Comparison of ENCODE assay signal across 14 cellular contexts in the genomic region with DNA sequence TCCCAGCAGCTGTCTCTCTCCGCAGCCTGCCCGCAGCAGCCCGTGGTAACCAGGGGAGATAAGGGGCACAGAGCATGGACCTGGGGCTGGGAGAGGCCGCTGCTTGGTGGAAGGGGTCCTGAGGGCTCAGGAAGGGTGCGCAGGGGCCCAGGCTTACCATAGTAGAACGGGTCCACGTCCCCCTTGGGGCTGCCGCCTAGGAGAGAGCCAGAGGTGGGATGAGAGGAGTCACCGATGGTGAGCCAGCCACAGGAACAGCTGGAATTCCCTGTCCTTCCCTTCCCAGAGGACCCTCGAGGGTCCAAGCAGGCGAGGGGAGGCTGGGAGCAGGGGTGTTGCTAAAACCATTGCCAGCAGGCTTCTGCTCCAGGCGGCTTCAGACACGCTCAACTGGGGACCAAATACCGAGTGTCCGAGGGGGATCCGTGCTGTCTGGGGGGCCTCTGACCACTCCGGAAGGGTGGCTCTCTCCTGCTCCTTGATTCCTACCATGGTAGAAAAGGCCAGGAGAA. TPM values are rescaled to one million over a fixed set of nuclear protein-coding genes. Genes with fewer than 3 reads are reported as not detected.
DNase-seq lines count a peak whose midpoint lies in the region; ATAC-seq, FAIRE-seq and TF ChIP-seq lines count a peak whose summit lies in the region.
"Had no signal": no experiment of that assay in that cellular context is flagged by ENCODE, and none has a peak within 500 bp of the region (broad histone marks: within the 10 kb centered on the region; RNA-seq: fewer than 3 reads in every experiment).

No MANE protein-coding gene starts in this region.

- no peaks in the 10 kb centered on the region for H3K27me3 Mint-ChIP-seq in activated CD8-positive, alpha-beta T cell treated with anti-CD3 and anti-CD28 coated beads, Interleukin-2, amount 10 ng/mL, durations not matched to agents 7 days and 5 days (ENCODE audit: low read depth)

- TF ChIP-seq CTCF in kidney (IDR thresholded peaks at IDR 0.05; ENCODE audit: borderline replicate concordance, extremely low read depth, insufficient read depth) (no peak), stomach (IDR thresholded peaks at IDR 0.05) (no peak)

- TF ChIP-seq POLR2A in stomach (IDR thresholded peaks at IDR 0.05): no peak

- peaks cover 41 to 50% of the 10 kb centered on the region in 2 donors for H3K4me1 ChIP-seq in kidney (ENCODE audit: control insufficient read depth in 1 of 2, insufficient read depth in 1 of 2, low read depth in 1 of 2, low read length in 2 of 2)
- peaks cover 4 to 56% (median 36%) of the 10 kb centered on the region in 4 donors for H3K4me1 ChIP-seq in stomach

- DNase-seq in activated effector memory CD4-positive, alpha-beta T cell treated with anti-CD3 and anti-CD28 coated beads, Interleukin-2, amount 50 U/mL, for 16 hours: peak; percentile 54
- DNase-seq in activated effector memory CD4-positive, alpha-beta T cell treated with Interleukin-2 at 50 U/mL for 16 hours: no peak
- DNase-seq in activated CD8-positive, alpha-beta T cell treated with anti-CD3 and anti-CD28 coated beads, Interleukin-2, amount 10 ng/mL, durations not matched to agents 7 days and 5 days: no peak
- DNase-seq in kidney (peak; percentile 63), stomach (no peak), retina (no peak), EL (no peak)
- DNase-seq: NCI-H1930 had no signal

- H3K4me3 ChIP-seq in kidney (ENCODE audit: low read length in 2 of 2) (peak overlapping the region; percentile 74 to 78), stomach (no peak overlapping the region)

- POLR2A ChIA-PET in activated CD8-positive, alpha-beta T cell treated with anti-CD3 and anti-CD28 coated beads, Interleukin-2, amount 10 ng/mL, durations not matched to agents 7 days and 5 days (lab: Charles Lee): interaction anchor here (0.9 to 5.3 kb wide), 10 partner anchors 13 to 230 kb away, joined by 3 to 28 read pairs (median 5); a partner anchor contains a TSS

- no peaks in the 10 kb centered on the region for H3K9me3 ChIP-seq in kidney (ENCODE audit: control insufficient read depth in 1 of 2, low read length in 2 of 2)
- H3K9me3 ChIP-seq in stomach: no peaks in the 10 kb centered on the region
- H3K9me3 ChIP-seq: Caco-2 had no signal

- no peaks in the 10 kb centered on the region for H3K9me3 Mint-ChIP-seq in activated CD8-positive, alpha-beta T cell treated with anti-CD3 and anti-CD28 coated beads, Interleukin-2, amount 10 ng/mL, durations not matched to agents 7 days and 5 days (ENCODE audit: insufficient read depth)

- no peak for TF ChIP-seq EP300 in stomach (IDR thresholded peaks at IDR 0.05)

- H3K4me1 Mint-ChIP-seq in activated CD8-positive, alpha-beta T cell treated with anti-CD3 and anti-CD28 coated beads, Interleukin-2, amount 10 ng/mL, durations not matched to agents 7 days and 5 days (ENCODE audit: low read depth): peaks cover 82% of the 10 kb centered on the region

- no peaks in the 10 kb centered on the region for H3K36me3 Mint-ChIP-seq in activated CD8-positive, alpha-beta T cell treated with anti-CD3 and anti-CD28 coated beads, Interleukin-2, amount 10 ng/mL, durations not matched to agents 7 days and 5 days (ENCODE audit: low read depth)

- intact Hi-C loops in kidney (cut with DNase I): no loop called here
- intact Hi-C loops in stomach (cut with DNase I; ENCODE audit: low total_unique reads): no loop called here

- H3K27me3 ChIP-seq in stomach: peaks cover 0 to 21% (median 0%) of the 10 kb centered on the region in 3 donors

- H3K27ac ChIP-seq in kidney (ENCODE audit: low read depth in 2 of 2, low read length in 2 of 2) (peak overlapping the region; percentile 98), stomach (peak overlapping the region in 3 of 5 donors; percentile 77 to 85 (median 84))
- H3K27ac ChIP-seq: RWPE1 had no signal

- CTCF ChIA-PET in activated CD8-positive, alpha-beta T cell treated with anti-CD3 and anti-CD28 coated beads, Interleukin-2, amount 10 ng/mL, durations not matched to agents 7 days and 5 days (lab: Charles Lee): interaction anchor here (0.7 to 12.4 kb wide), 25 partner anchors 8 to 349 kb away, joined by 3 to 436 read pairs (median 8); a partner anchor contains a TSS

- WGBS in stomach, 5 donors: 78 to 85% (median 83%) methylated on average over 12 to 17 of the region's 17 CpGs

- peaks cover 2 to 24% of the 10 kb centered on the region in 2 donors for H3K36me3 ChIP-seq in kidney (ENCODE audit: control insufficient read depth in 1 of 2, insufficient read depth in 2 of 2, low read length in 2 of 2)
- no peaks in the 10 kb centered on the region for H3K36me3 ChIP-seq in stomach

- no peak for ATAC-seq in activated CD8-positive, alpha-beta T cell treated with anti-CD3 and anti-CD28 coated beads, Interleukin-2, amount 10 ng/mL, durations not matched to agents 7 days and 5 days
- ATAC-seq in HG02840 (IDR thresholded peaks at IDR 0.05; ENCODE audit: low FRiP score, unreplicated experiment): no peak

- peak overlapping the region; percentile 91 for H3K27ac Mint-ChIP-seq in activated CD8-positive, alpha-beta T cell treated with anti-CD3 and anti-CD28 coated beads, Interleukin-2, amount 10 ng/mL, durations not matched to agents 7 days and 5 days

- H3K4me3 Mint-ChIP-seq in activated CD8-positive, alpha-beta T cell treated with anti-CD3 and anti-CD28 coated beads, Interleukin-2, amount 10 ng/mL, durations not matched to agents 7 days and 5 days: peak overlapping the region; percentile 36

- FAIRE-seq in kidney (lab: Jason Lieb, UNC): no peak

- H3K9ac ChIP-seq in kidney (ENCODE audit: low read length in 2 of 2): peak overlapping the region; percentile 93 to 98

RNA-seq across cellular contexts. Expression of a gene that starts 2.0 kb away (rescaled TPM):
- 10 to 100 TPM; 22.5 to 24.3 TPM for total RNA-seq in activated CD8-positive, alpha-beta T cell treated with anti-CD3 and anti-CD28 coated beads, Interleukin-2, amount 10 ng/mL, durations not matched to agents 7 days and 5 days
- total RNA-seq in kidney (2,527 TPM), stomach (1 to 10 TPM in 1 of 5 donors, under 1 TPM in 1, not detected in 3; 0.45 to 7.0 TPM)
- polyA plus RNA-seq in kidney (ENCODE audit: insufficient read depth, low read depth, low replicate concordance) (9,664 TPM), stomach (1 to 10 TPM; 1.0 to 7.8 (median 4.0) TPM)
- total RNA-seq: MCF 10A had no signal

RNA-seq across cellular contexts. Expression of a gene that starts 25.6 kb away (rescaled TPM):
- total RNA-seq in activated CD8-positive, alpha-beta T cell treated with anti-CD3 and anti-CD28 coated beads, Interleukin-2, amount 10 ng/mL, durations not matched to agents 7 days and 5 days: under 1 TPM; 0.16 to 0.37 TPM
- 17.3 TPM for total RNA-seq in kidney
- 0.95 TPM for polyA plus RNA-seq in kidney (ENCODE audit: insufficient read depth, low read depth, low replicate concordance)
- total RNA-seq in stomach: 1 to 10 TPM in 2 of 5 donors, under 1 TPM in 3; 0.14 to 2.9 (median 0.45) TPM
- polyA plus RNA-seq in stomach: under 1 TPM; 0.08 to 0.75 (median 0.46) TPM
- total RNA-seq: Caco-2, glomerular endothelial cell, MCF 10A, pulmonary artery endothelial cell had no signal

RNA-seq across cellular contexts. Expression of a gene that starts 53.9 kb away (rescaled TPM):
- total RNA-seq in activated CD8-positive, alpha-beta T cell treated with anti-CD3 and anti-CD28 coated beads, Interleukin-2, amount 10 ng/mL, durations not matched to agents 7 days and 5 days: under 1 TPM in 1 of 2 experiments, not detected in 1; 0.24 TPM
- total RNA-seq in kidney (62.7 TPM), stomach (100 to 1,000 TPM in 1 of 5 donors, 10 to 100 TPM in 4; 12.7 to 187 (median 47.0) TPM)
- polyA plus RNA-seq in kidney (ENCODE audit: insufficient read depth, low read depth, low replicate concordance) (57.8 TPM), stomach (10 to 100 TPM; 22.5 to 39.4 (median 25.6) TPM)
- total RNA-seq: MCF 10A had no signal

Comparison
In these comparisons a context has a peak if more than half of its experiments do, and no peak if none do; other contexts are left out.
1. DNase-seq: peak in activated effector memory CD4-positive, alpha-beta T cell treated with anti-CD3 and anti-CD28 coated beads, Interleukin-2, amount 50 U/mL, for 16 hours (single experiment) and kidney (single experiment); none in activated effector memory CD4-positive, alpha-beta T cell treated with Interleukin-2 at 50 U/mL for 16 hours (single experiment), activated CD8-positive, alpha-beta T cell treated with anti-CD3 and anti-CD28 coated beads, Interleukin-2, amount 10 ng/mL, durations not matched to agents 7 days and 5 days (single experiment), stomach (single experiment), retina (single experiment) and EL (single experiment).
2. H3K4me3 ChIP-seq: peak in kidney (2 of 2); none in stomach (0 of 4).
3. RNA of a gene that starts 2.0 kb away (total RNA-seq): 2,527 TPM in kidney (single experiment); 22.5 to 24.3 TPM in activated CD8-positive, alpha-beta T cell treated with anti-CD3 and anti-CD28 coated beads, Interleukin-2, amount 10 ng/mL, durations not matched to agents 7 days and 5 days and 0.45 to 7.0 TPM in stomach; every median in the first group is over 10 times any median in the second.
4. RNA of a gene that starts 53.9 kb away (total RNA-seq): 62.7 TPM in kidney (single experiment) and 12.7 to 187 TPM in stomach; 0.24 TPM in activated CD8-positive, alpha-beta T cell treated with anti-CD3 and anti-CD28 coated beads, Interleukin-2, amount 10 ng/mL, durations not matched to agents 7 days and 5 days; every median in the first group is over 10 times any median in the second.